ENCODE assay signal across 19 cellular contexts in the genomic region with DNA sequence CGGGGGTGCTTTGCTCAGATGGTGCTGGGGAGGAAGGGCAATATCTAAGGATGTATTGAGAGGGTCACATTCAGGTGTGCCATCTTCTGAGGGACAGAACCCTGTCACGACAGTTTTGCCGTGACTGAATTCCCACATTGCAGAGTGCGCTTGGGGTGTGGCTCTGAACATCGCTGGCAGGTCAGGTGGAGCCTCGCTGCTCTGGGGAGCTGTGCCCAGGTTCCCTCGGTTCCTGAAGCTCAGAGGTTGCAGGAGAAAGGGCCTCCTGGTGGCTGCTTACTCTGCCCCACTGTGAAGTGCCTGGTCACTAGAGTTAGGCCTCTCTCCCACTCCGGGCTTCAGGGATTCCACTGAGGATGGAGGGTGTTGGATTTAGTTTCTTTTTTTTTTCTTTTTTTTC. TPM values are rescaled to one million over a fixed set of nuclear protein-coding genes. Genes with fewer than 3 reads are reported as not detected.
DNase-seq lines count a peak whose midpoint lies in the region; ATAC-seq and TF ChIP-seq lines count a peak whose summit lies in the region.
"Had no signal": no experiment of that assay in that cellular context is flagged by ENCODE, and none has a peak within 500 bp of the region (broad histone marks: within the 10 kb centered on the region; RNA-seq: fewer than 3 reads in every experiment).

No MANE protein-coding gene starts in this region.

- peak overlapping the region; percentile 35 for H3K4me3 Mint-ChIP-seq in stimulated activated naive CD8-positive, alpha-beta T cell treated with anti-CD3 and anti-CD28 coated beads, Interleukin-15, Interleukin-2, amounts not matched to agents 100 ng/mL and 50 ng/mL, for 24 hours
- peak overlapping the region; percentile 47 for H3K4me3 Mint-ChIP-seq in activated T-helper 17 cell treated with anti-CD3 and anti-CD28 coated beads, Interleukin-2, amount 50 U/mL, for 72 hours
- H3K4me3 Mint-ChIP-seq in naive thymus-derived CD4-positive, alpha-beta T cell = peak overlapping the region; percentile 76 to 88 (median 80)
- H3K4me3 Mint-ChIP-seq: stimulated activated memory B cell treated with anti-CD40 and anti-IgM and Interleukin-4, amounts not matched to agents 10 μg/mL and 1 μg/mL and 100 μg/mL, for 72 hours had no signal

- peaks cover 91% of the 10 kb centered on the region for H3K4me1 Mint-ChIP-seq in stimulated activated naive CD8-positive, alpha-beta T cell treated with anti-CD3 and anti-CD28 coated beads, Interleukin-15, Interleukin-2, amounts not matched to agents 100 ng/mL and 50 ng/mL, for 24 hours (ENCODE audit: low read depth)
- H3K4me1 Mint-ChIP-seq in activated T-helper 17 cell treated with anti-CD3 and anti-CD28 coated beads, Interleukin-2, amount 50 U/mL, for 72 hours = peaks cover 18% of the 10 kb centered on the region
- H3K4me1 Mint-ChIP-seq in naive thymus-derived CD4-positive, alpha-beta T cell = peaks cover 32 to 97% (median 88%) of the 10 kb centered on the region in 7 donors
- H3K4me1 Mint-ChIP-seq: stimulated activated memory B cell treated with anti-CD40 and anti-IgM and Interleukin-4, amounts not matched to agents 10 μg/mL and 1 μg/mL and 100 μg/mL, for 72 hours had no signal

- H3K4me1 ChIP-seq in naive thymus-derived CD4-positive, alpha-beta T cell (ENCODE audit: control insufficient read depth in 2 of 2, insufficient read depth in 2 of 2, low read length in 2 of 2) = peaks cover 42 to 84% of the 10 kb centered on the region in 2 donors
- H3K4me1 ChIP-seq in mucosa of descending colon (ENCODE audit: low read depth) = no peaks in the 10 kb centered on the region
- H3K4me1 ChIP-seq: breast epithelium, tibial nerve had no signal

- CTCF ChIA-PET in naive thymus-derived CD4-positive, alpha-beta T cell (lab: Charles Lee) = interaction anchor here (0.6 to 1.8 kb wide), 3 partner anchors 15 to 47 kb away, joined by 3 to 7 read pairs (median 5); no protein-coding TSS in a partner anchor

- H3K36me3 ChIP-seq in naive thymus-derived CD4-positive, alpha-beta T cell (ENCODE audit: control insufficient read depth in 2 of 3, insufficient read depth in 3 of 3, low read length in 3 of 3) = peaks cover 0 to 9% (median 0%) of the 10 kb centered on the region in 3 experiments
- H3K36me3 ChIP-seq in mucosa of descending colon (ENCODE audit: low read depth) = no peaks in the 10 kb centered on the region
- H3K36me3 ChIP-seq: breast epithelium, tibial nerve had no signal

- H3K9me3 ChIP-seq in naive thymus-derived CD4-positive, alpha-beta T cell (ENCODE audit: control insufficient read depth in 2 of 3, low read length in 3 of 3) = peaks cover 0 to 6% (median 0%) of the 10 kb centered on the region in 3 experiments
- H3K9me3 ChIP-seq in mucosa of descending colon = no peaks in the 10 kb centered on the region

- ATAC-seq in stimulated activated naive CD8-positive, alpha-beta T cell treated with anti-CD3 and anti-CD28 coated beads, Interleukin-15, Interleukin-2, amounts not matched to agents 100 U/mL and 50 U/mL, for 24 hours = no peak
- no peak for ATAC-seq in activated T-helper 17 cell treated with anti-CD3 and anti-CD28 coated beads, Interleukin-2, amount 50 U/mL, for 72 hours (replicated peaks)
- no peak for ATAC-seq in naive thymus-derived CD4-positive, alpha-beta T cell
- no peak for ATAC-seq in mucosa of descending colon
- ATAC-seq in HG03571 (IDR thresholded peaks at IDR 0.05; ENCODE audit: unreplicated experiment) = no peak
- ATAC-seq: left colon; SK-N-SH treated with all-trans-retinoic acid at 6 μM for 48 hours; stimulated activated memory B cell treated with anti-CD40 and anti-IgM and Interleukin-4, amounts not matched to agents 10 μg/mL and 1 μg/mL and 100 μg/mL, for 72 hours had no signal

- peak overlapping the region; percentile 81 for H3K27ac Mint-ChIP-seq in stimulated activated naive CD8-positive, alpha-beta T cell treated with anti-CD3 and anti-CD28 coated beads, Interleukin-15, Interleukin-2, amounts not matched to agents 100 ng/mL and 50 ng/mL, for 24 hours
- H3K27ac Mint-ChIP-seq in activated T-helper 17 cell treated with anti-CD3 and anti-CD28 coated beads, Interleukin-2, amount 50 U/mL, for 72 hours = no peak overlapping the region
- peak overlapping the region; percentile 74 to 99 (median 96) for H3K27ac Mint-ChIP-seq in naive thymus-derived CD4-positive, alpha-beta T cell
- H3K27ac Mint-ChIP-seq: progenitor cell of endocrine pancreas; stimulated activated memory B cell treated with anti-CD40 and anti-IgM and Interleukin-4, amounts not matched to agents 10 μg/mL and 1 μg/mL and 100 μg/mL, for 72 hours had no signal

- H3K9me3 Mint-ChIP-seq in stimulated activated naive CD8-positive, alpha-beta T cell treated with anti-CD3 and anti-CD28 coated beads, Interleukin-15, Interleukin-2, amounts not matched to agents 100 ng/mL and 50 ng/mL, for 24 hours = no peaks in the 10 kb centered on the region
- no peaks in the 10 kb centered on the region for H3K9me3 Mint-ChIP-seq in activated T-helper 17 cell treated with anti-CD3 and anti-CD28 coated beads, Interleukin-2, amount 50 U/mL, for 72 hours
- peaks cover 0 to 10% (median 0%) of the 10 kb centered on the region in 11 donors for H3K9me3 Mint-ChIP-seq in naive thymus-derived CD4-positive, alpha-beta T cell

- H3K27ac ChIP-seq in naive thymus-derived CD4-positive, alpha-beta T cell (ENCODE audit: low read depth, low read length) = peak overlapping the region; percentile 62
- H3K27ac ChIP-seq: breast epithelium, RWPE1, tibial nerve had no signal

- no peaks in the 10 kb centered on the region for H3K27me3 ChIP-seq in naive thymus-derived CD4-positive, alpha-beta T cell (ENCODE audit: control insufficient read depth in 2 of 2, insufficient read depth in 2 of 2, low read length in 2 of 2)
- H3K27me3 ChIP-seq: breast epithelium, tibial nerve had no signal

- intact Hi-C loops in naive thymus-derived CD4-positive, alpha-beta T cell (cut with micrococcal nuclease) = no loop called here
- intact Hi-C loops in mucosa of descending colon (cut with DNase I, micrococcal nuclease) = no loop called here

- H3K36me3 Mint-ChIP-seq in stimulated activated naive CD8-positive, alpha-beta T cell treated with anti-CD3 and anti-CD28 coated beads, Interleukin-15, Interleukin-2, amounts not matched to agents 100 ng/mL and 50 ng/mL, for 24 hours (ENCODE audit: low read depth) = peaks cover 13% of the 10 kb centered on the region
- no peaks in the 10 kb centered on the region for H3K36me3 Mint-ChIP-seq in activated T-helper 17 cell treated with anti-CD3 and anti-CD28 coated beads, Interleukin-2, amount 50 U/mL, for 72 hours (ENCODE audit: low read depth)
- peaks cover 2 to 14% (median 11%) of the 10 kb centered on the region in 5 donors for H3K36me3 Mint-ChIP-seq in naive thymus-derived CD4-positive, alpha-beta T cell
- H3K36me3 Mint-ChIP-seq: stimulated activated memory B cell treated with anti-CD40 and anti-IgM and Interleukin-4, amounts not matched to agents 10 μg/mL and 1 μg/mL and 100 μg/mL, for 72 hours had no signal

- POLR2A ChIA-PET in naive thymus-derived CD4-positive, alpha-beta T cell (lab: Charles Lee) = interaction anchor here (1.3 to 2.4 kb wide), 3 partner anchors 10 to 16 kb away, joined by 3 to 13 read pairs (median 6); no protein-coding TSS in a partner anchor

- TF ChIP-seq CTCF in mucosa of descending colon (IDR thresholded peaks at IDR 0.05) = no peak

- no peak for DNase-seq in stimulated activated naive CD8-positive, alpha-beta T cell treated with anti-CD3 and anti-CD28 coated beads, Interleukin-15, Interleukin-2, amounts not matched to agents 100 U/mL and 50 U/mL, for 24 hours
- no peak for DNase-seq in naive thymus-derived CD4-positive, alpha-beta T cell
- DNase-seq in DMS79 (lab: John Stamatoyannopoulos, UW) (no peak), mucosa of descending colon (no peak)
- DNase-seq: activated CD4-positive, CD25-positive, alpha-beta regulatory T cell treated with anti-CD3 and anti-CD28 coated beads, Interleukin-2, amount 50 U/mL, for 72 hours; Calu3; cortex of kidney; left colon; NCI-H1436; NCI-H526 treated with DMSO at 0.1 percent for 48 hours had no signal

- H3K4me3 ChIP-seq in naive thymus-derived CD4-positive, alpha-beta T cell (ENCODE audit: low read length) = no peak overlapping the region
- no peak overlapping the region for H3K4me3 ChIP-seq in mucosa of descending colon
- H3K4me3 ChIP-seq: breast epithelium, tibial nerve had no signal

- H3K27me3 Mint-ChIP-seq in stimulated activated naive CD8-positive, alpha-beta T cell treated with anti-CD3 and anti-CD28 coated beads, Interleukin-15, Interleukin-2, amounts not matched to agents 100 ng/mL and 50 ng/mL, for 24 hours = no peaks in the 10 kb centered on the region
- no peaks in the 10 kb centered on the region for H3K27me3 Mint-ChIP-seq in activated T-helper 17 cell treated with anti-CD3 and anti-CD28 coated beads, Interleukin-2, amount 50 U/mL, for 72 hours
- H3K27me3 Mint-ChIP-seq in naive thymus-derived CD4-positive, alpha-beta T cell = peaks cover 0 to 3% (median 0%) of the 10 kb centered on the region in 5 donors
- H3K27me3 Mint-ChIP-seq: progenitor cell of endocrine pancreas had no signal

RNA-seq across cellular contexts. Expression of gene APBA2, which starts 51.5 kb away (rescaled TPM):
- total RNA-seq in activated T-helper 17 cell treated with anti-CD3 and anti-CD28 coated beads, Interleukin-2, amount 50 U/mL, for 72 hours = 1 to 10 TPM; 2.3 to 3.8 TPM
- 100 to 1,000 TPM in 3 of 5 experiments, 10 to 100 TPM in 1, 1 to 10 TPM in 1; 7.7 to 139 (median 110) TPM for total RNA-seq in naive thymus-derived CD4-positive, alpha-beta T cell
- polyA plus RNA-seq in naive thymus-derived CD4-positive, alpha-beta T cell = 100 to 1,000 TPM in 1 of 2 donors, 10 to 100 TPM in 1; 59.7 to 113 TPM
- total RNA-seq in mucosa of descending colon = 1 to 10 TPM in 2 of 3 donors, under 1 TPM in 1; 0.69 to 2.0 (median 1.2) TPM
- total RNA-seq: Calu3 had no signal
